In the genomic region with DNA sequence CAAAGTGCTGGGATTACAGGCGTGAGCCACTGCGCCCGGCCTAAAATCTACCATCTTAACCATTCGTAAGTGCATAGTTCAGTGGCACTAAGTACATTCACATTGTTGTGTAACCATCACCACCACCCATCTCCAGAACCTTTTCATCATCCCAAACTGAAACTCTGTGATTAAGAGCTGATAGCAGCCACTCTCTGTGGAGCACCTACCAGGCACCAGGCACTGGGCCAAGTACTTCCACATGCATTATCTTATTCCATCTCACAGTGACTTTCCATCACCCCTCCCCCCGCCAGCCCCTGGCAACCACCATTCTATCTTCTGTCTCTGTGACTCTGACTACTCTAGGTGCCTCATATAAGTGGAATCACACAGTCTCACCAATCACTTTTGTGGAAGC, we compare ENCODE assay signal across 15 cellular contexts. TPM values are rescaled to one million over a fixed set of nuclear protein-coding genes. Genes with fewer than 3 reads are reported as not detected.
"Had no signal": no experiment of that assay in that cellular context is flagged by ENCODE, and none has a peak within 500 bp of the region (broad histone marks: within the 10 kb centered on the region; RNA-seq: fewer than 3 reads in every experiment).

No MANE protein-coding gene starts in this region.

- H3K9me3 Mint-ChIP-seq: activated naive CD4-positive, alpha-beta T cell treated with anti-CD3 and anti-CD28 coated beads for 36 hours; activated T-helper 1 cell treated with anti-CD3 and anti-CD28 coated beads, Interleukin-12 subunit alpha, Interleukin-12 subunit beta, Interleukin-2, Interleukin-4 antibody, amounts not matched to agents 30 ng/mL and 10 ng/mL and 1 ng/mL, durations not matched to agents 14 hours and 24 hours and 36 hours; stimulated activated memory B cell treated with anti-CD40 and anti-IgM and Interleukin-4, amounts not matched to agents 10 μg/mL and 1 μg/mL and 100 μg/mL, for 72 hours had no signal

- H3K4me1 Mint-ChIP-seq: stimulated activated memory B cell treated with anti-CD40 and anti-IgM and Interleukin-4, amounts not matched to agents 10 μg/mL and 1 μg/mL and 100 μg/mL, for 72 hours had no signal

- H3K36me3 Mint-ChIP-seq: stimulated activated memory B cell treated with anti-CD40 and anti-IgM and Interleukin-4, amounts not matched to agents 10 μg/mL and 1 μg/mL and 100 μg/mL, for 72 hours had no signal

- H3K4me3 Mint-ChIP-seq: activated naive CD4-positive, alpha-beta T cell treated with anti-CD3 and anti-CD28 coated beads for 36 hours; activated T-helper 1 cell treated with anti-CD3 and anti-CD28 coated beads, Interleukin-12 subunit alpha, Interleukin-12 subunit beta, Interleukin-2, Interleukin-4 antibody, amounts not matched to agents 30 ng/mL and 10 ng/mL and 1 ng/mL, durations not matched to agents 14 hours and 24 hours and 36 hours; naive thymus-derived CD4-positive, alpha-beta T cell; stimulated activated memory B cell treated with anti-CD40 and anti-IgM and Interleukin-4, amounts not matched to agents 10 μg/mL and 1 μg/mL and 100 μg/mL, for 72 hours had no signal

- DNase-seq: activated CD4-positive, alpha-beta T cell treated with anti-CD3 and anti-CD28 coated beads for 48 hours; activated naive CD4-positive, alpha-beta T cell treated with anti-CD3 and anti-CD28 coated beads for 36 hours; cortex of kidney; effector CD8-positive, alpha-beta T cell; heart left ventricle; islet precursor cell; mammary epithelial cell; naive thymus-derived CD4-positive, alpha-beta T cell; nucleus accumbens; spleen; stimulated activated CD4-positive, alpha-beta T cell treated with anti-CD3 and anti-CD28 coated beads, Interleukin-1b, Interleukin-23, amount 100 ng/mL, for 48 hours had no signal

- H3K27ac ChIP-seq: heart left ventricle, spleen, tibial nerve had no signal

- H3K4me3 ChIP-seq: heart left ventricle, spleen, tibial nerve had no signal

- H3K27ac Mint-ChIP-seq: activated naive CD4-positive, alpha-beta T cell treated with anti-CD3 and anti-CD28 coated beads for 36 hours; activated T-helper 1 cell treated with anti-CD3 and anti-CD28 coated beads, Interleukin-12 subunit alpha, Interleukin-12 subunit beta, Interleukin-2, Interleukin-4 antibody, amounts not matched to agents 30 ng/mL and 10 ng/mL and 1 ng/mL, durations not matched to agents 14 hours and 24 hours and 36 hours; naive thymus-derived CD4-positive, alpha-beta T cell; stimulated activated memory B cell treated with anti-CD40 and anti-IgM and Interleukin-4, amounts not matched to agents 10 μg/mL and 1 μg/mL and 100 μg/mL, for 72 hours had no signal

- H3K36me3 ChIP-seq: heart left ventricle, spleen, tibial nerve had no signal

- H3K9me3 ChIP-seq: heart left ventricle, spleen, tibial nerve had no signal

RNA-seq across cellular contexts. Expression of gene INSYN1, which starts 2.3 kb away (rescaled TPM):
- total RNA-seq: activated naive CD4-positive, alpha-beta T cell treated with anti-CD3 and anti-CD28 coated beads for 36 hours; activated T-helper 1 cell treated with anti-CD3 and anti-CD28 coated beads, Interleukin-12 subunit alpha, Interleukin-12 subunit beta, Interleukin-2, Interleukin-4 antibody, amounts not matched to agents 30 ng/mL and 10 ng/mL and 1 ng/mL, durations not matched to agents 14 hours and 24 hours and 36 hours; mononuclear cell; naive thymus-derived CD4-positive, alpha-beta T cell had no signal
- polyA plus RNA-seq: naive thymus-derived CD4-positive, alpha-beta T cell had no signal
